2 cellular contexts compared by ENCODE assay signal in genomic region chr1:169914534-169914933, GRCh38.
TF ChIP-seq lines count a peak whose summit lies in the region.

No MANE protein-coding gene starts in this region.

TF ChIP-seq in IMR-90, 13 proteins besides CTCF, POLR2A, EP300 and RAD21:
- TF ChIP-seq BHLHE40 (IDR thresholded peaks at IDR 0.05; ENCODE audit: low read depth, low read length) (no peak), CEBPB (IDR thresholded peaks at IDR 0.05; ENCODE audit: low read depth, low read length) (no peak), NFE2L2 (IDR thresholded peaks at IDR 0.05; ENCODE audit: low read depth, low read length) (no peak), CHD1 (IDR thresholded peaks at IDR 0.05; ENCODE audit: low read depth, low read length) (no peak), FOS (IDR thresholded peaks at IDR 0.05; ENCODE audit: low read depth, low read length) (0 out of 2 replicates have a peak, but pooled peaks have one; percentile 17), SMC3 (IDR thresholded peaks at IDR 0.05; ENCODE audit: low read depth, low read length) (no peak), USF2 (IDR thresholded peaks at IDR 0.05; ENCODE audit: low read depth, low read length) (no peak), MAFK (IDR thresholded peaks at IDR 0.05; ENCODE audit: low read depth, low read length) (peak; percentile 22; the same call in 1 of the 2 replicates)

TF ChIP-seq in K562, 482 proteins besides CTCF, POLR2A, EP300 and RAD21:
- peak; percentile 36 for TF ChIP-seq ZNF316 (IDR thresholded peaks at IDR 0.05)
- TF ChIP-seq FOXJ2 (tag; IDR thresholded peaks at IDR 0.05), result no peak
TF ChIP-seq in K562: peak in this region for 1.
